In the genomic region with DNA sequence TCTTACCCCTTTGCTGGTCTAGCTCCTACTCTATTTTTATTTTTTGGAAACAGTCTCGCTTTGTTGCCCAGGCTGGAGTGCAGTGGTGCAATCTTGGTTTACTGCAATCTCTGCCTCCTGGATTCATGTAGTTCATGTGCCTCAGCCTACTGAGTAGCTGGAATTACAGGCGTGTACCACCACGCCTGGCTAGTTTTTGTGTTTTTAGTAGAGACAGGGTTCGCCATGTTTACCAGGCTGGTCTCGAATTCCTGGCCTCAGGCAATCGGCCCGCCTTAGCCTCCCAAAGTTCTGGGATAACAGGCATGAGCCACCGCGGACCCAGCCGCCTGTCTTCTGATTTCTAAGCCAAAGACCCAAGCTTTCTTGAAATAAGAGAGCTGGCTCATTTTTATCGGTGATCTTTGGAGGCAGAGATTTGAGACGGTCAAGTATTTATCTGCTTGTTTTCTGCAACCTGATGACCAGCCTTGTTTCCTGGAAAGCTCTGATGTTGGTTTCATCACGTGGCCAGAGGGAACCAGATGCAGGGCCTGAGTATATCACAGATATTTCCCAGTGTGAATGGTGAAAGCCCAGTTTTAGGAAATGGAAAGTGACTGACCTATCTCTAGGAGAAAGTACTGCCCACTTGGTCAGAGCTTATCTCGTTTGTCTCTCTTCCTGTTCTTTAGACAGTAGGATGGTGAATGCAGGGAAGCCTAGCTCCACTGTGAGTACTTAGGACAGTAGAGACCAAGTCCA, we compare ENCODE assay signal across 1 cellular context.
TF ChIP-seq lines count a peak whose summit lies in the region.

No MANE protein-coding gene starts in this region.

TF ChIP-seq in WTC11, 78 proteins besides CTCF, POLR2A, EP300 and RAD21 (continued from another document):
- TF ChIP-seq, protein P1, sequence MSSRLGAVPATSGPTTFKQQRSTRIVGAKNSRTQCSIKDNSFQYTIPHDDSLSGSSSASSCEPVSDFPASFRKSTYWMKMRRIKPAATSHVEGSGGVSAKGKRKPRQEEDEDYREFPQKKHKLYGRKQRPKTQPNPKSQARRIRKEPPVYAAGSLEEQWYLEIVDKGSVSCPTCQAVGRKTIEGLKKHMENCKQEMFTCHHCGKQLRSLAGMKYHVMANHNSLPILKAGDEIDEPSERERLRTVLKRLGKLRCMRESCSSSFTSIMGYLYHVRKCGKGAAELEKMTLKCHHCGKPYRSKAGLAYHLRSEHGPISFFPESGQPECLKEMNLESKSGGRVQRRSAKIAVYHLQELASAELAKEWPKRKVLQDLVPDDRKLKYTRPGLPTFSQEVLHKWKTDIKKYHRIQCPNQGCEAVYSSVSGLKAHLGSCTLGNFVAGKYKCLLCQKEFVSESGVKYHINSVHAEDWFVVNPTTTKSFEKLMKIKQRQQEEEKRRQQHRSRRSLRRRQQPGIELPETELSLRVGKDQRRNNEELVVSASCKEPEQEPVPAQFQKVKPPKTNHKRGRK (CRISPR knock-in tag; IDR thresholded peaks at IDR 0.05; ENCODE audit: borderline replicate concordance) = no peak
- TF ChIP-seq, protein P2, sequence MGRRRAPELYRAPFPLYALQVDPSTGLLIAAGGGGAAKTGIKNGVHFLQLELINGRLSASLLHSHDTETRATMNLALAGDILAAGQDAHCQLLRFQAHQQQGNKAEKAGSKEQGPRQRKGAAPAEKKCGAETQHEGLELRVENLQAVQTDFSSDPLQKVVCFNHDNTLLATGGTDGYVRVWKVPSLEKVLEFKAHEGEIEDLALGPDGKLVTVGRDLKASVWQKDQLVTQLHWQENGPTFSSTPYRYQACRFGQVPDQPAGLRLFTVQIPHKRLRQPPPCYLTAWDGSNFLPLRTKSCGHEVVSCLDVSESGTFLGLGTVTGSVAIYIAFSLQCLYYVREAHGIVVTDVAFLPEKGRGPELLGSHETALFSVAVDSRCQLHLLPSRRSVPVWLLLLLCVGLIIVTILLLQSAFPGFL (CRISPR knock-in tag; IDR thresholded peaks at IDR 0.05; ENCODE audit: borderline replicate concordance) = no peak
- TF ChIP-seq, protein P3, sequence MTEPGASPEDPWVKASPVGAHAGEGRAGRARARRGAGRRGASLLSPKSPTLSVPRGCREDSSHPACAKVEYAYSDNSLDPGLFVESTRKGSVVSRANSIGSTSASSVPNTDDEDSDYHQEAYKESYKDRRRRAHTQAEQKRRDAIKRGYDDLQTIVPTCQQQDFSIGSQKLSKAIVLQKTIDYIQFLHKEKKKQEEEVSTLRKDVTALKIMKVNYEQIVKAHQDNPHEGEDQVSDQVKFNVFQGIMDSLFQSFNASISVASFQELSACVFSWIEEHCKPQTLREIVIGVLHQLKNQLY (CRISPR knock-in tag; IDR thresholded peaks at IDR 0.05) = no peak
- no peak for TF ChIP-seq TCF7 (CRISPR knock-in tag; IDR thresholded peaks at IDR 0.05; ENCODE audit: low read depth)
- TF ChIP-seq IRF2 (CRISPR knock-in tag; IDR thresholded peaks at IDR 0.05; ENCODE audit: borderline replicate concordance, low read depth) = no peak
- no peak for TF ChIP-seq OVOL2 (CRISPR knock-in tag; IDR thresholded peaks at IDR 0.05; ENCODE audit: borderline replicate concordance)
- TF ChIP-seq TP53 (CRISPR knock-in tag; IDR thresholded peaks at IDR 0.05) = no peak
- TF ChIP-seq, protein P4, sequence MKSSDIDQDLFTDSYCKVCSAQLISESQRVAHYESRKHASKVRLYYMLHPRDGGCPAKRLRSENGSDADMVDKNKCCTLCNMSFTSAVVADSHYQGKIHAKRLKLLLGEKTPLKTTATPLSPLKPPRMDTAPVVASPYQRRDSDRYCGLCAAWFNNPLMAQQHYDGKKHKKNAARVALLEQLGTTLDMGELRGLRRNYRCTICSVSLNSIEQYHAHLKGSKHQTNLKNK (CRISPR knock-in tag; IDR thresholded peaks at IDR 0.05) = no peak
- TF ChIP-seq, protein P5, sequence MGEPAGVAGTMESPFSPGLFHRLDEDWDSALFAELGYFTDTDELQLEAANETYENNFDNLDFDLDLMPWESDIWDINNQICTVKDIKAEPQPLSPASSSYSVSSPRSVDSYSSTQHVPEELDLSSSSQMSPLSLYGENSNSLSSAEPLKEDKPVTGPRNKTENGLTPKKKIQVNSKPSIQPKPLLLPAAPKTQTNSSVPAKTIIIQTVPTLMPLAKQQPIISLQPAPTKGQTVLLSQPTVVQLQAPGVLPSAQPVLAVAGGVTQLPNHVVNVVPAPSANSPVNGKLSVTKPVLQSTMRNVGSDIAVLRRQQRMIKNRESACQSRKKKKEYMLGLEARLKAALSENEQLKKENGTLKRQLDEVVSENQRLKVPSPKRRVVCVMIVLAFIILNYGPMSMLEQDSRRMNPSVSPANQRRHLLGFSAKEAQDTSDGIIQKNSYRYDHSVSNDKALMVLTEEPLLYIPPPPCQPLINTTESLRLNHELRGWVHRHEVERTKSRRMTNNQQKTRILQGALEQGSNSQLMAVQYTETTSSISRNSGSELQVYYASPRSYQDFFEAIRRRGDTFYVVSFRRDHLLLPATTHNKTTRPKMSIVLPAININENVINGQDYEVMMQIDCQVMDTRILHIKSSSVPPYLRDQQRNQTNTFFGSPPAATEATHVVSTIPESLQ (CRISPR knock-in tag; IDR thresholded peaks at IDR 0.05) = no peak
- TF ChIP-seq, protein P6, sequence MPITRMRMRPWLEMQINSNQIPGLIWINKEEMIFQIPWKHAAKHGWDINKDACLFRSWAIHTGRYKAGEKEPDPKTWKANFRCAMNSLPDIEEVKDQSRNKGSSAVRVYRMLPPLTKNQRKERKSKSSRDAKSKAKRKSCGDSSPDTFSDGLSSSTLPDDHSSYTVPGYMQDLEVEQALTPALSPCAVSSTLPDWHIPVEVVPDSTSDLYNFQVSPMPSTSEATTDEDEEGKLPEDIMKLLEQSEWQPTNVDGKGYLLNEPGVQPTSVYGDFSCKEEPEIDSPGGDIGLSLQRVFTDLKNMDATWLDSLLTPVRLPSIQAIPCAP (CRISPR knock-in tag; IDR thresholded peaks at IDR 0.05) = no peak
- TF ChIP-seq, protein P7, sequence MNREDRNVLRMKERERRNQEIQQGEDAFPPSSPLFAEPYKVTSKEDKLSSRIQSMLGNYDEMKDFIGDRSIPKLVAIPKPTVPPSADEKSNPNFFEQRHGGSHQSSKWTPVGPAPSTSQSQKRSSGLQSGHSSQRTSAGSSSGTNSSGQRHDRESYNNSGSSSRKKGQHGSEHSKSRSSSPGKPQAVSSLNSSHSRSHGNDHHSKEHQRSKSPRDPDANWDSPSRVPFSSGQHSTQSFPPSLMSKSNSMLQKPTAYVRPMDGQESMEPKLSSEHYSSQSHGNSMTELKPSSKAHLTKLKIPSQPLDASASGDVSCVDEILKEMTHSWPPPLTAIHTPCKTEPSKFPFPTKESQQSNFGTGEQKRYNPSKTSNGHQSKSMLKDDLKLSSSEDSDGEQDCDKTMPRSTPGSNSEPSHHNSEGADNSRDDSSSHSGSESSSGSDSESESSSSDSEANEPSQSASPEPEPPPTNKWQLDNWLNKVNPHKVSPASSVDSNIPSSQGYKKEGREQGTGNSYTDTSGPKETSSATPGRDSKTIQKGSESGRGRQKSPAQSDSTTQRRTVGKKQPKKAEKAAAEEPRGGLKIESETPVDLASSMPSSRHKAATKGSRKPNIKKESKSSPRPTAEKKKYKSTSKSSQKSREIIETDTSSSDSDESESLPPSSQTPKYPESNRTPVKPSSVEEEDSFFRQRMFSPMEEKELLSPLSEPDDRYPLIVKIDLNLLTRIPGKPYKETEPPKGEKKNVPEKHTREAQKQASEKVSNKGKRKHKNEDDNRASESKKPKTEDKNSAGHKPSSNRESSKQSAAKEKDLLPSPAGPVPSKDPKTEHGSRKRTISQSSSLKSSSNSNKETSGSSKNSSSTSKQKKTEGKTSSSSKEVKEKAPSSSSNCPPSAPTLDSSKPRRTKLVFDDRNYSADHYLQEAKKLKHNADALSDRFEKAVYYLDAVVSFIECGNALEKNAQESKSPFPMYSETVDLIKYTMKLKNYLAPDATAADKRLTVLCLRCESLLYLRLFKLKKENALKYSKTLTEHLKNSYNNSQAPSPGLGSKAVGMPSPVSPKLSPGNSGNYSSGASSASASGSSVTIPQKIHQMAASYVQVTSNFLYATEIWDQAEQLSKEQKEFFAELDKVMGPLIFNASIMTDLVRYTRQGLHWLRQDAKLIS (CRISPR knock-in tag; IDR thresholded peaks at IDR 0.05; ENCODE audit: borderline replicate concordance) = no peak
- TF ChIP-seq, protein P8, sequence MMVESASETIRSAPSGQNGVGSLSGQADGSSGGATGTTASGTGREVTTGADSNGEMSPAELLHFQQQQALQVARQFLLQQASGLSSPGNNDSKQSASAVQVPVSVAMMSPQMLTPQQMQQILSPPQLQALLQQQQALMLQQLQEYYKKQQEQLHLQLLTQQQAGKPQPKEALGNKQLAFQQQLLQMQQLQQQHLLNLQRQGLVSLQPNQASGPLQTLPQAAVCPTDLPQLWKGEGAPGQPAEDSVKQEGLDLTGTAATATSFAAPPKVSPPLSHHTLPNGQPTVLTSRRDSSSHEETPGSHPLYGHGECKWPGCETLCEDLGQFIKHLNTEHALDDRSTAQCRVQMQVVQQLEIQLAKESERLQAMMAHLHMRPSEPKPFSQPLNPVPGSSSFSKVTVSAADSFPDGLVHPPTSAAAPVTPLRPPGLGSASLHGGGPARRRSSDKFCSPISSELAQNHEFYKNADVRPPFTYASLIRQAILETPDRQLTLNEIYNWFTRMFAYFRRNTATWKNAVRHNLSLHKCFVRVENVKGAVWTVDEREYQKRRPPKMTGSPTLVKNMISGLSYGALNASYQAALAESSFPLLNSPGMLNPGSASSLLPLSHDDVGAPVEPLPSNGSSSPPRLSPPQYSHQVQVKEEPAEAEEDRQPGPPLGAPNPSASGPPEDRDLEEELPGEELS (CRISPR knock-in tag; IDR thresholded peaks at IDR 0.05) = no peak
- no peak for TF ChIP-seq NR1H2 (CRISPR knock-in tag; IDR thresholded peaks at IDR 0.05)
- no peak for TF ChIP-seq NFATC4 (CRISPR knock-in tag; IDR thresholded peaks at IDR 0.05)
- TF ChIP-seq ZNF138 (CRISPR knock-in tag; conservative IDR thresholded peaks at IDR 0.05) = no peak
- no peak for TF ChIP-seq ATF1 (CRISPR knock-in tag; IDR thresholded peaks at IDR 0.05)
